Comparison of ENCODE assay signal across 1 cellular context in the genomic region with DNA sequence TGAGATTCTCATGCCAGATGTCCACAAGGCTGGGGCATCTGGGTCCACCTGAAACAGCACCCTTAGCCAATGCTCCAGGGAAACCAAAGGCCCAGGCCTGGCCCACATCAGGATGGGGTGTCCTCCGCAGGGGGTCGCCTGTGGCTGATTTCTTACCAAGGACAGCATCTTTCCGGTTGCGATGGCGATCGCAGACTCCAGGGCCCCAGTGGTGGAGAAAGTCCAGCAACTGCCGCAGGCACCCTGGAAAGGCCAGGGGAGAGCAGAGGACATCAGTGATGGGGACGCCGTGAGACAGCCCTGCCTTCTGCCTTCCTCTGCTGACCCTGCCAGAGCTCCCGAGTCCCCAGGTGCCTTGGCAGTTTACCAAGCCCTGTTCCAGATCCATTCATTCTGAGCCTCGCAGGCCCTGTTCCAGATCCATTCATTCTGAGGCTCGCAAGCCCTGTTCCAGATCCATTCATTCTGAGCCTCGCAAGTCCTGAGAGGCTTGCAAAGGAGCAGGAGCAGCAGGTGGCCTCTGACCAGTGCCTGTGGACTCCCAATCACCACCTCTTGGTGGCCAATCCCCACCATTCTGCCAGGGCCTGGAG.
TF ChIP-seq lines count a peak whose summit lies in the region.

No MANE protein-coding gene starts in this region.

TF ChIP-seq in GM12878, 131 proteins besides CTCF, POLR2A, EP300 and RAD21:
- TF ChIP-seq CHD1 (IDR thresholded peaks at IDR 0.05; ENCODE audit: low read depth, low read length) (no peak), SMAD5 (IDR thresholded peaks at IDR 0.05; ENCODE audit: low read depth) (0 out of 2 replicates have a peak, but pooled peaks have one; percentile 27)
